In the genomic region with DNA sequence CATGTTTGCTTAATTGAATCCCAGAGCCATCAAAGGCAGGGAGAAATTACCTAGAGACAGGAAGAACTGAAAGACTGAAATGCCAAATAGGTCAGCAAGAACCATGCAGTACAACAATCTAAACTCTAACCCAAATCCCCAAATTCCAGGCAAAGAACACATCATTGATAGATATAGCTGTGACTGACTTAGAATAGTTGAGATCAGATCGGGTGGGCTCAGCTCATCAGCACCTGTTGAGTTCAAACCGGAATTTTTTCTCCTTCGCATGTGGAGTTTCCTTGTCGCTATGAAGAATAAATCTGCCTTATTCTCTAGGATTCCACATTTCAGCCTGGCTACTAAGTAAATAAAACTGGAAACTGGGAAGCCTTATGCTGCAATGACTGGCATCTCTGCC, we compare ENCODE assay signal across 9 cellular contexts. TPM values are rescaled to one million over a fixed set of nuclear protein-coding genes. Genes with fewer than 3 reads are reported as not detected.
A peak's percentile ranks its signal among the peaks of the same experiment; 100 is the strongest.
DNase-seq lines count a peak whose midpoint lies in the region; ATAC-seq, FAIRE-seq and TF ChIP-seq lines count a peak whose summit lies in the region.
"Had no signal": no experiment of that assay in that cellular context is flagged by ENCODE, and none has a peak within 500 bp of the region (broad histone marks: within the 10 kb centered on the region; RNA-seq: fewer than 3 reads in every experiment).

No MANE protein-coding gene starts in this region.

- no peaks in the 10 kb centered on the region for H3K36me3 ChIP-seq in small intestine (ENCODE audit: control insufficient read depth in 2 of 2, insufficient read depth in 2 of 2, low read length in 2 of 2)

- peaks cover 4% of the 10 kb centered on the region for H3K36me3 Mint-ChIP-seq in activated CD4-positive, alpha-beta memory T cell treated with anti-CD3 and anti-CD28 coated beads, Interleukin-2, amount 10 ng/mL, durations not matched to agents 7 days and 5 days (ENCODE audit: low read depth)

- no peaks in the 10 kb centered on the region for H3K9me3 ChIP-seq in iPS-18c (ENCODE audit: control insufficient read depth, insufficient read depth, low read length)
- no peaks in the 10 kb centered on the region for H3K9me3 ChIP-seq in small intestine (ENCODE audit: control insufficient read depth, low read depth)

- peaks cover 42% of the 10 kb centered on the region for H3K4me1 Mint-ChIP-seq in activated CD4-positive, alpha-beta memory T cell treated with anti-CD3 and anti-CD28 coated beads, Interleukin-2, amount 10 ng/mL, durations not matched to agents 7 days and 5 days

- no peak for TF ChIP-seq CTCF in HL-60 (IDR thresholded peaks at IDR 0.05; ENCODE audit: insufficient read depth, low read length)

- peaks cover 3 to 13% of the 10 kb centered on the region in 2 donors for H3K4me1 ChIP-seq in small intestine (ENCODE audit: control insufficient read depth in 2 of 2, insufficient read depth in 1 of 2, low read depth in 1 of 2, low read length in 1 of 2)

- ATAC-seq in esophagus mucosa = no peak

- H3K9me3 Mint-ChIP-seq in activated CD4-positive, alpha-beta memory T cell treated with anti-CD3 and anti-CD28 coated beads, Interleukin-2, amount 10 ng/mL, durations not matched to agents 7 days and 5 days = no peaks in the 10 kb centered on the region

- H3K27ac ChIP-seq in HL-60 (replicated peaks) (no peak overlapping the region), small intestine (ENCODE audit: low read depth in 1 of 2, low read length in 1 of 2) (peak overlapping the region in 1 of 2 donors; percentile 74)

- no peak overlapping the region for H3K27ac Mint-ChIP-seq in activated CD4-positive, alpha-beta memory T cell treated with anti-CD3 and anti-CD28 coated beads, Interleukin-2, amount 10 ng/mL, durations not matched to agents 7 days and 5 days

- FAIRE-seq in small intestine (lab: Jason Lieb, UNC) = no peak
- FAIRE-seq: islet of Langerhans had no signal

- peak overlapping the region; percentile 90 for H3K4me3 Mint-ChIP-seq in activated CD4-positive, alpha-beta memory T cell treated with anti-CD3 and anti-CD28 coated beads, Interleukin-2, amount 10 ng/mL, durations not matched to agents 7 days and 5 days

- H3K4me3 ChIP-seq in HL-60 (replicated peaks; ENCODE audit: insufficient read depth, low read length) (peak overlapping the region; percentile 75), iPS-18c (ENCODE audit: insufficient read depth, low read depth, low read length) (peak overlapping the region; percentile 90; the same call in 1 of the 2 replicates), small intestine (ENCODE audit: low read depth in 1 of 2, low read length in 2 of 2) (peak overlapping the region; percentile 65 to 87)

- POLR2A ChIA-PET in activated CD4-positive, alpha-beta memory T cell treated with anti-CD3 and anti-CD28 coated beads, Interleukin-2, amount 10 ng/mL, durations not matched to agents 7 days and 5 days (lab: Charles Lee) = interaction anchor here (1.3 kb wide), 1 partner anchor 224 kb away, joined by 4 read pairs; no protein-coding TSS in a partner anchor

- 28 to 44% (median 39%) methylated on average over 4 of the region's 4 CpGs for WGBS in small intestine, 3 donors

- H3K27me3 Mint-ChIP-seq in activated CD4-positive, alpha-beta memory T cell treated with anti-CD3 and anti-CD28 coated beads, Interleukin-2, amount 10 ng/mL, durations not matched to agents 7 days and 5 days = no peaks in the 10 kb centered on the region

- DNase-seq in HL-60 (ENCODE audit: low read depth in 1 of 2, low spot score in 1 of 2) (no peak), small intestine (no peak), globus pallidus (ENCODE audit: low spot score) (no peak), putamen (ENCODE audit: low spot score) (no peak), anterior cingulate cortex (lab: John Stamatoyannopoulos, UW) (no peak)
- no peak for DNase-seq in activated CD4-positive, alpha-beta memory T cell treated with anti-CD3 and anti-CD28 coated beads, Interleukin-2, amount 10 ng/mL, durations not matched to agents 7 days and 5 days

- H3K27me3 ChIP-seq in HL-60 (ENCODE audit: insufficient read depth, poor library complexity, severe bottlenecking) (no peaks in the 10 kb centered on the region), small intestine (ENCODE audit: control insufficient read depth in 2 of 2, insufficient read depth in 2 of 2, low read length in 2 of 2) (no peaks in the 10 kb centered on the region)

- CTCF ChIA-PET in activated CD4-positive, alpha-beta memory T cell treated with anti-CD3 and anti-CD28 coated beads, Interleukin-2, amount 10 ng/mL, durations not matched to agents 7 days and 5 days (lab: Charles Lee) = interaction anchor here (0.6 to 1.6 kb wide), 2 partner anchors 21 to 24 kb away, joined by 3 read pairs; no protein-coding TSS in a partner anchor

RNA-seq across cellular contexts. Expression of a gene that starts 1.4 kb away (rescaled TPM):
- total RNA-seq in activated CD4-positive, alpha-beta memory T cell treated with anti-CD3 and anti-CD28 coated beads, Interleukin-2, amount 10 ng/mL, durations not matched to agents 7 days and 5 days = 10 to 100 TPM; 11.7 to 12.3 TPM
- 10 to 100 TPM; 13.9 to 14.3 (median 14.1) TPM for polyA plus RNA-seq in small intestine
- total RNA-seq in esophagus mucosa = 7.3 TPM

RNA-seq across cellular contexts. Expression of a gene that starts 1.8 kb away (rescaled TPM):
- 10 to 100 TPM; 33.4 to 33.6 TPM for total RNA-seq in activated CD4-positive, alpha-beta memory T cell treated with anti-CD3 and anti-CD28 coated beads, Interleukin-2, amount 10 ng/mL, durations not matched to agents 7 days and 5 days
- polyA plus RNA-seq in small intestine = 10 to 100 TPM; 21.9 to 60.6 (median 30.5) TPM
- 58.9 TPM for total RNA-seq in esophagus mucosa
